ENCODE assay signal across 18 cellular contexts in the genomic region with DNA sequence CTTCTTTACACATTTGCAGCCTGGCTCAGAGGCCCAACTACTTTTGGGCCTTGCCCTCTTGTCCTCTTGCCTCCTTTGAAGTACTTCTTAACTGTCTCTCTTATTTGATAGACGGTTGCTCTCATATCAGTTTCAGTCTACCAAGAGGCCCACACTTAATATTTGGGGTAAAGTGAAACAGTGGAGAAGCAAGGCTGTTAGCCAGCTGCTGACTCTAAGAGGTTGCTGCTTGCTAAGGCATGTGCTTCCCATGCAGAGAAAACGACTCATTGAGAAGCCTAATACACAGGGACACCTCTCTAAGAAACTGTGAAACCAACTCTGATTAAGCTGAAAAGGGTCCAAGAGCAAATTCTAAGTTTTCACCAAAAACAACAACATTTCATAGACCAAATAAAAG.
DNase-seq lines count a peak whose midpoint lies in the region; ATAC-seq, FAIRE-seq and TF ChIP-seq lines count a peak whose summit lies in the region.
"Had no signal": no experiment of that assay in that cellular context is flagged by ENCODE, and none has a peak within 500 bp of the region (broad histone marks: within the 10 kb centered on the region; RNA-seq: fewer than 3 reads in every experiment).

No MANE protein-coding gene starts in this region.

- no peak overlapping the region for H3K4me3 Mint-ChIP-seq in T-helper 2 cell treated with Interferon-gamma antibody and Interleukin-4, amounts not matched to agents 5 μg/mL and 100 μg/mL, for 36 hours
- H3K4me3 Mint-ChIP-seq: activated T-cell treated with anti-CD3 and anti-CD28 coated beads, Interleukin-2, amount 50 U/mL, for 72 hours; CD8-positive, alpha-beta T cell had no signal

- no peak overlapping the region for H3K9ac ChIP-seq in kidney (ENCODE audit: low read length in 2 of 2)

- no peak overlapping the region for H3K4me3 ChIP-seq in kidney (ENCODE audit: low read length in 2 of 2)
- H3K4me3 ChIP-seq: heart left ventricle, lower lobe of right lung, MG63, SJCRH30 had no signal

- no peaks in the 10 kb centered on the region for H3K9me3 ChIP-seq in kidney (ENCODE audit: control insufficient read depth in 1 of 2, low read length in 2 of 2)
- H3K9me3 ChIP-seq: heart left ventricle, lower lobe of right lung, MG63, SJCRH30 had no signal

- DNase-seq in D341Med (ENCODE audit: low spot score) (peak; percentile 23), NCI-H1105 treated with DMSO at 0.1 percent for 48 hours (lab: John Stamatoyannopoulos, UW) (peak; percentile 18), kidney tubule cell (ENCODE audit: low spot score) (peak; percentile 22), kidney (no peak), foreskin melanocyte (no peak)
- DNase-seq in T-helper 2 cell treated with Interferon-gamma antibody and Interleukin-4, amounts not matched to agents 5 μg/mL and 100 μg/mL, for 36 hours (ENCODE audit: low spot score): no peak
- DNase-seq: activated CD4-positive, CD25-positive, alpha-beta regulatory T cell treated with anti-CD3 and anti-CD28 coated beads, Interleukin-2, amount 50 U/mL, for 72 hours; activated T-cell treated with anti-CD3 and anti-CD28 coated beads, Interleukin-2, amount 50 U/mL, for 72 hours; CD8-positive, alpha-beta T cell; heart left ventricle; lower lobe of right lung; MG63; stimulated activated CD4-positive, alpha-beta T cell treated with anti-CD3 and anti-CD28 coated beads, Interleukin-2, amount 100 ng/mL, for 24 hours; stimulated activated naive CD4-positive, alpha-beta T cell treated with Interleukin-2 at 50 U/mL for 16 hours had no signal

- no peaks in the 10 kb centered on the region for H3K36me3 ChIP-seq in kidney (ENCODE audit: control insufficient read depth in 1 of 2, insufficient read depth in 2 of 2, low read length in 2 of 2)
- H3K36me3 ChIP-seq: heart left ventricle, lower lobe of right lung, MG63, SJCRH30 had no signal

- no peak overlapping the region for H3K27ac Mint-ChIP-seq in T-helper 2 cell treated with Interferon-gamma antibody and Interleukin-4, amounts not matched to agents 5 μg/mL and 100 μg/mL, for 36 hours
- H3K27ac Mint-ChIP-seq: activated T-cell treated with anti-CD3 and anti-CD28 coated beads, Interleukin-2, amount 50 U/mL, for 72 hours; CD8-positive, alpha-beta T cell had no signal

- intact Hi-C loops in kidney (cut with DNase I): no loop called here

- no peaks in the 10 kb centered on the region for H3K4me1 ChIP-seq in kidney (ENCODE audit: control insufficient read depth in 1 of 2, insufficient read depth in 1 of 2, low read depth in 1 of 2, low read length in 2 of 2)
- H3K4me1 ChIP-seq: SJCRH30 had no signal

- H3K4me1 Mint-ChIP-seq in T-helper 2 cell treated with Interferon-gamma antibody and Interleukin-4, amounts not matched to agents 5 μg/mL and 100 μg/mL, for 36 hours (ENCODE audit: low read depth): peaks cover 3% of the 10 kb centered on the region

- no peak for FAIRE-seq in kidney (lab: Jason Lieb, UNC)
- FAIRE-seq: astrocyte had no signal

- H3K9me3 Mint-ChIP-seq in T-helper 2 cell treated with Interferon-gamma antibody and Interleukin-4, amounts not matched to agents 5 μg/mL and 100 μg/mL, for 36 hours: no peaks in the 10 kb centered on the region
- H3K9me3 Mint-ChIP-seq: activated T-cell treated with anti-CD3 and anti-CD28 coated beads, Interleukin-2, amount 50 U/mL, for 72 hours; CD8-positive, alpha-beta T cell had no signal

- ATAC-seq in GM19023 (IDR thresholded peaks at IDR 0.05; ENCODE audit: unreplicated experiment) (peak; percentile 63), GM18519 (IDR thresholded peaks at IDR 0.05; ENCODE audit: low FRiP score, unreplicated experiment) (no peak)
- ATAC-seq: activated T-cell treated with anti-CD3 and anti-CD28 coated beads, Interleukin-2, amount 50 U/mL, for 72 hours; CD8-positive, alpha-beta T cell; heart left ventricle; lower lobe of right lung had no signal

- H3K36me3 Mint-ChIP-seq in T-helper 2 cell treated with Interferon-gamma antibody and Interleukin-4, amounts not matched to agents 5 μg/mL and 100 μg/mL, for 36 hours (ENCODE audit: low read depth): no peaks in the 10 kb centered on the region
- H3K36me3 Mint-ChIP-seq: CD8-positive, alpha-beta T cell had no signal

- peaks cover 3% of the 10 kb centered on the region for H3K27me3 Mint-ChIP-seq in T-helper 2 cell treated with Interferon-gamma antibody and Interleukin-4, amounts not matched to agents 5 μg/mL and 100 μg/mL, for 36 hours (ENCODE audit: low read depth)

- no peak overlapping the region for H3K27ac ChIP-seq in kidney (ENCODE audit: low read depth in 2 of 2, low read length in 2 of 2)
- H3K27ac ChIP-seq: heart left ventricle, lower lobe of right lung, SJCRH30 had no signal

- TF ChIP-seq CTCF in kidney (IDR thresholded peaks at IDR 0.05; ENCODE audit: borderline replicate concordance, extremely low read depth, insufficient read depth): no peak

Comparison
In these comparisons a context has a peak if more than half of its experiments do, and no peak if none do; other contexts are left out.
1. DNase-seq: peak in D341Med (single experiment), NCI-H1105 treated with DMSO at 0.1 percent for 48 hours (single experiment) and kidney tubule cell (single experiment); none in kidney (single experiment), foreskin melanocyte (single experiment) and T-helper 2 cell treated with Interferon-gamma antibody and Interleukin-4, amounts not matched to agents 5 μg/mL and 100 μg/mL, for 36 hours (single experiment).